In the genomic region with DNA sequence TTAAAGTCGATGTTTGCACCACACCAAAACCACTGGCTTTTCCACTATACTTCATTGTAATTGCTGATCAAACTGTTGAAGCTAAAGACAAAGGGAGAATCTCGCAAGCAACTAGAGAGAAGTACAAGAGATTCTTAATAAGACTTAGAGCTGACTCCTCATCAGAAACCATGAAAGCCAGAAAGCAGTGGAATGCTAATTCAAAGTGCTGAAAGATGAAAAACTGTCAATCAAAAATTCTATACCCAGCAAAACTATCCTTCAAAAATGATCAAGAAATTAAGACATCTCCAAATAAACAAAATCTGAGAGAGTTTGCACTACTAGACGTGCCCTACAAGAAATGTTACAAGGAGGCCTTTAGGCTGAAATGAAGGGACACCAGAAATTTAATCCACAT, we compare ENCODE assay signal across 34 cellular contexts.
"Had no signal": no experiment of that assay in that cellular context is flagged by ENCODE, and none has a peak within 500 bp of the region (broad histone marks: within the 10 kb centered on the region; RNA-seq: fewer than 3 reads in every experiment).

No MANE protein-coding gene starts in this region.

- H3K4me1 ChIP-seq: adrenal gland, body of pancreas, breast epithelium had no signal

- H3K27ac Mint-ChIP-seq: activated B cell treated with CpG ODN at 0.5 μM for 24 hours; activated CD4-positive, alpha-beta memory T cell treated with anti-CD3 and anti-CD28 coated beads for 36 hours; activated CD4-positive, alpha-beta T cell treated with anti-CD3 and anti-CD28 coated beads, Interleukin-2, amount 10 ng/mL, durations not matched to agents 24 days and 14 days; activated CD8-positive, alpha-beta T cell treated with anti-CD3 and anti-CD28 coated beads for 36 hours; activated naive CD4-positive, alpha-beta T cell treated with anti-CD3 and anti-CD28 coated beads, Interleukin-2, amount 10 ng/mL, durations not matched to agents 7 days and 5 days; activated naive CD4-positive, alpha-beta T cell treated with anti-CD3 and anti-CD28 coated beads, Interleukin-2, amount 50 U/mL, for 24 hours; activated naive CD8-positive, alpha-beta T cell; activated naive CD8-positive, alpha-beta T cell treated with anti-CD3 and anti-CD28 coated beads, Interleukin-2, amount 10 ng/mL, durations not matched to agents 7 days and 5 days; activated naive CD8-positive, alpha-beta T cell treated with anti-CD3 and anti-CD28 coated beads, Interleukin-2, amount 50 U/mL, for 24 hours; activated T-helper 2 cell treated with anti-CD3 and anti-CD28 coated beads, Interferon-gamma antibody, Interleukin-2, Interleukin-4, amounts not matched to agents 10 μg/mL and 5 μg/mL and 100 μg/mL, durations not matched to agents 14 hours and 24 hours and 36 hours; T-helper 1 cell treated with Interleukin-12 subunit alpha and Interleukin-12 subunit beta and Interleukin-4 antibody, amounts not matched to agents 30 μg/mL and 1 μg/mL, for 36 hours; T-helper 2 cell treated with Interferon-gamma antibody and Interleukin-4, amounts not matched to agents 5 μg/mL and 100 μg/mL, for 36 hours had no signal

- H3K36me3 Mint-ChIP-seq: activated naive CD8-positive, alpha-beta T cell treated with anti-CD3 and anti-CD28 coated beads, Interleukin-2, amount 10 ng/mL, durations not matched to agents 7 days and 5 days had no signal

- H3K36me3 ChIP-seq: adrenal gland, brain microvascular endothelial cell, breast epithelium had no signal

- H3K27ac ChIP-seq: adrenal gland, body of pancreas, brain microvascular endothelial cell, breast epithelium, VCaP had no signal

- H3K27me3 ChIP-seq: adrenal gland, body of pancreas, brain microvascular endothelial cell, breast epithelium had no signal

- DNase-seq: activated B cell treated with CpG ODN at 0.5 μM for 24 hours; activated CD4-positive, alpha-beta memory T cell treated with anti-CD3 and anti-CD28 coated beads for 36 hours; activated CD4-positive, alpha-beta T cell treated with anti-CD3 and anti-CD28 coated beads for 4 hours; activated CD4-positive, alpha-beta T cell treated with anti-CD3 and anti-CD28 coated beads, Interleukin-2, amount 10 ng/mL, durations not matched to agents 24 days and 14 days; activated CD4-positive, alpha-beta T cell treated with anti-CD3 and anti-CD28 coated beads, Interleukin-2, amount 50 U/mL, for 1 hour; activated CD4-positive, alpha-beta T cell treated with anti-CD3 and anti-CD28 coated beads, Interleukin-2, amount 50 U/mL, for 4 hours; activated CD4-positive, CD25-positive, alpha-beta regulatory T cell treated with anti-CD3 and anti-CD28 coated beads, Interleukin-2, amount 50 U/mL, for 72 hours; activated CD8-positive, alpha-beta memory T cell treated with anti-CD3 and anti-CD28 coated beads, Interleukin-2, amount 50 U/mL, for 4 hours; activated CD8-positive, alpha-beta T cell treated with anti-CD3 and anti-CD28 coated beads for 36 hours; activated effector memory CD4-positive, alpha-beta T cell treated with Interleukin-2 at 50 U/mL for 16 hours; activated gamma-delta T cell; activated naive CD4-positive, alpha-beta T cell treated with anti-CD3 and anti-CD28 coated beads, Interleukin-2, amount 10 ng/mL, durations not matched to agents 7 days and 5 days; activated naive CD4-positive, alpha-beta T cell treated with Interleukin-2 at 50 U/mL for 16 hours; activated naive CD8-positive, alpha-beta T cell treated with anti-CD3 and anti-CD28 coated beads, Interleukin-2, amount 10 ng/mL, durations not matched to agents 7 days and 5 days; activated naive CD8-positive, alpha-beta T cell treated with anti-CD3 and anti-CD28 coated beads, Interleukin-2, amount 50 U/mL, for 24 hours; activated T-cell treated with anti-CD3 and anti-CD28 coated beads for 4 hours; activated T-cell treated with anti-CD3 and anti-CD28 coated beads, Interleukin-2, amount 50 U/mL, for 1 hour; activated T-cell treated with anti-CD3 and anti-CD28 coated beads, Interleukin-2, amount 50 U/mL, for 4 hours; adrenal gland; amniotic stem cell; aorta; body of pancreas; brain microvascular endothelial cell; central memory CD4-positive, alpha-beta T cell; T-helper 1 cell; T-helper 2 cell; T-helper 9 cell had no signal

- H3K4me3 Mint-ChIP-seq: activated B cell treated with CpG ODN at 0.5 μM for 24 hours; activated CD4-positive, alpha-beta memory T cell treated with anti-CD3 and anti-CD28 coated beads for 36 hours; activated CD4-positive, alpha-beta T cell treated with anti-CD3 and anti-CD28 coated beads, Interleukin-2, amount 10 ng/mL, durations not matched to agents 24 days and 14 days; activated CD8-positive, alpha-beta T cell treated with anti-CD3 and anti-CD28 coated beads for 36 hours; activated naive CD4-positive, alpha-beta T cell treated with anti-CD3 and anti-CD28 coated beads, Interleukin-2, amount 10 ng/mL, durations not matched to agents 7 days and 5 days; activated naive CD4-positive, alpha-beta T cell treated with anti-CD3 and anti-CD28 coated beads, Interleukin-2, amount 50 U/mL, for 24 hours; activated naive CD8-positive, alpha-beta T cell; activated naive CD8-positive, alpha-beta T cell treated with anti-CD3 and anti-CD28 coated beads, Interleukin-2, amount 10 ng/mL, durations not matched to agents 7 days and 5 days; activated naive CD8-positive, alpha-beta T cell treated with anti-CD3 and anti-CD28 coated beads, Interleukin-2, amount 50 U/mL, for 24 hours; activated T-cell treated with anti-CD3 and anti-CD28 coated beads, Interleukin-2, amount 50 U/mL, for 4 hours; T-helper 1 cell treated with Interleukin-12 subunit alpha and Interleukin-12 subunit beta and Interleukin-4 antibody, amounts not matched to agents 30 μg/mL and 1 μg/mL, for 36 hours; T-helper 2 cell treated with Interferon-gamma antibody and Interleukin-4, amounts not matched to agents 5 μg/mL and 100 μg/mL, for 36 hours had no signal

- ATAC-seq: activated CD8-positive, alpha-beta T cell treated with anti-CD3 and anti-CD28 coated beads for 36 hours; activated naive CD8-positive, alpha-beta T cell treated with anti-CD3 and anti-CD28 coated beads, Interleukin-2, amount 50 U/mL, for 24 hours; activated T-cell treated with anti-CD3 and anti-CD28 coated beads, Interleukin-2, amount 50 U/mL, for 4 hours; body of pancreas had no signal

- H3K27me3 Mint-ChIP-seq: activated B cell treated with CpG ODN at 0.5 μM for 24 hours; activated CD4-positive, alpha-beta memory T cell treated with anti-CD3 and anti-CD28 coated beads for 36 hours; activated CD4-positive, alpha-beta T cell treated with anti-CD3 and anti-CD28 coated beads, Interleukin-2, amount 10 ng/mL, durations not matched to agents 24 days and 14 days; activated CD8-positive, alpha-beta T cell treated with anti-CD3 and anti-CD28 coated beads for 36 hours; activated naive CD4-positive, alpha-beta T cell treated with anti-CD3 and anti-CD28 coated beads, Interleukin-2, amount 50 U/mL, for 24 hours; activated naive CD8-positive, alpha-beta T cell; activated naive CD8-positive, alpha-beta T cell treated with anti-CD3 and anti-CD28 coated beads, Interleukin-2, amount 10 ng/mL, durations not matched to agents 7 days and 5 days; activated naive CD8-positive, alpha-beta T cell treated with anti-CD3 and anti-CD28 coated beads, Interleukin-2, amount 50 U/mL, for 24 hours had no signal

- H3K4me3 ChIP-seq: adrenal gland, body of pancreas, breast epithelium had no signal

- H3K4me1 Mint-ChIP-seq: activated naive CD4-positive, alpha-beta T cell treated with anti-CD3 and anti-CD28 coated beads, Interleukin-2, amount 10 ng/mL, durations not matched to agents 7 days and 5 days; activated naive CD4-positive, alpha-beta T cell treated with anti-CD3 and anti-CD28 coated beads, Interleukin-2, amount 50 U/mL, for 24 hours; activated naive CD8-positive, alpha-beta T cell treated with anti-CD3 and anti-CD28 coated beads, Interleukin-2, amount 10 ng/mL, durations not matched to agents 7 days and 5 days; activated naive CD8-positive, alpha-beta T cell treated with anti-CD3 and anti-CD28 coated beads, Interleukin-2, amount 50 U/mL, for 24 hours had no signal
